ENCODE assay signal across 10 cellular contexts in genomic region chr10:7445474-7446135, GRCh38. TPM values are rescaled to one million over a fixed set of nuclear protein-coding genes. Genes with fewer than 3 reads are reported as not detected.
DNase-seq lines count a peak whose midpoint lies in the region; ATAC-seq and TF ChIP-seq lines count a peak whose summit lies in the region.
"Had no signal": no experiment of that assay in that cellular context is flagged by ENCODE, and none has a peak within 500 bp of the region (broad histone marks: within the 10 kb centered on the region; RNA-seq: fewer than 3 reads in every experiment).

No MANE protein-coding gene starts in this region.

- H3K27ac ChIP-seq in layer of hippocampus (ENCODE audit: low read depth, low read length): peak overlapping the region; percentile 70
- H3K27ac ChIP-seq: gastroesophageal sphincter had no signal

- ATAC-seq in GM18511 (IDR thresholded peaks at IDR 0.05; ENCODE audit: unreplicated experiment): peak; percentile 89
- ATAC-seq in GM21576 (IDR thresholded peaks at IDR 0.05; ENCODE audit: unreplicated experiment): peak; percentile 78
- peak; percentile 85 for ATAC-seq in HG03442 (IDR thresholded peaks at IDR 0.05; ENCODE audit: unreplicated experiment)
- ATAC-seq: gastroesophageal sphincter had no signal

- H3K27me3 Mint-ChIP-seq in mesothelial cell of epicardium (ENCODE audit: low read depth): peaks cover 30% of the 10 kb centered on the region

- peaks cover 3% of the 10 kb centered on the region for H3K4me1 Mint-ChIP-seq in mesothelial cell of epicardium

- DNase-seq in KG1 (lab: John Stamatoyannopoulos, UW): no peak
- DNase-seq in amniotic stem cell (lab: John Stamatoyannopoulos, UW): no peak
- no peak for DNase-seq in mesothelial cell of epicardium (ENCODE audit: low spot score in 2 of 2, unreplicated experiment in 2 of 2)
- DNase-seq in cerebellum (ENCODE audit: low spot score): no peak
- DNase-seq: activated CD8-positive, alpha-beta memory T cell treated with anti-CD3 and anti-CD28 coated beads for 24 hours had no signal

- H3K36me3 Mint-ChIP-seq in mesothelial cell of epicardium: no peaks in the 10 kb centered on the region

- no peak overlapping the region for H3K27ac Mint-ChIP-seq in mesothelial cell of epicardium

- H3K27me3 ChIP-seq in layer of hippocampus (ENCODE audit: control insufficient read depth, insufficient read depth, low read length): no peaks in the 10 kb centered on the region

- TF ChIP-seq CTCF in mesothelial cell of epicardium (IDR thresholded peaks at IDR 0.05; ENCODE audit: unreplicated experiment): no peak

- no peak overlapping the region for H3K4me3 Mint-ChIP-seq in mesothelial cell of epicardium

- peaks cover 22% of the 10 kb centered on the region for H3K9me3 Mint-ChIP-seq in mesothelial cell of epicardium

RNA-seq across cellular contexts. Expression of gene SFMBT2, which starts 34.8 kb away (rescaled TPM):
- total RNA-seq in mesothelial cell of epicardium: 0.86 to 2.3 TPM (median 2.0 TPM) in 3 replicates
- total RNA-seq in cerebellum: 51.0 TPM

Comparison
In these comparisons a context has a peak if more than half of its experiments do, and no peak if none do; other contexts are left out.
1. RNA of gene SFMBT2, which starts 34.8 kb away (total RNA-seq): 51.0 TPM in cerebellum (single experiment); 0.86 to 2.3 TPM in mesothelial cell of epicardium; every median in the first group is over 10 times any median in the second.
2. Peak in every context shown above with its lines, with median percentiles within 50 percentile points of each other: ATAC-seq.